24 cellular contexts compared by ENCODE assay signal in genomic region chr6:104699598-104700329, GRCh38.
"Had no signal": no experiment of that assay in that cellular context is flagged by ENCODE, and none has a peak within 500 bp of the region (broad histone marks: within the 10 kb centered on the region; RNA-seq: fewer than 3 reads in every experiment).

No MANE protein-coding gene starts in this region.

- ATAC-seq: activated CD4-positive, CD25-positive, alpha-beta regulatory T cell treated with anti-CD3 and anti-CD28 coated beads, Interleukin-2, amount 50 U/mL, for 24 hours; left cardiac atrium; natural killer cell; right lobe of liver had no signal

- H3K27me3 ChIP-seq: ascending aorta, cardiac muscle cell, colonic mucosa, neutrophil, right lobe of liver, tibial nerve had no signal

- H3K27ac ChIP-seq: ascending aorta, cardiac muscle cell, colonic mucosa, neutrophil, right lobe of liver, tibial nerve, VCaP had no signal

- H3K9me3 Mint-ChIP-seq: activated naive CD4-positive, alpha-beta T cell treated with anti-CD3 and anti-CD28 coated beads for 36 hours; natural killer cell had no signal

- H3K36me3 Mint-ChIP-seq: activated naive CD8-positive, alpha-beta T cell treated with anti-CD3 and anti-CD28 coated beads, Interleukin-2, amount 10 ng/mL, durations not matched to agents 7 days and 5 days; brain; natural killer cell had no signal

- H3K9me3 ChIP-seq: ascending aorta, colonic mucosa, neutrophil, right lobe of liver, tibial nerve had no signal

- H3K27ac Mint-ChIP-seq: activated naive CD4-positive, alpha-beta T cell treated with anti-CD3 and anti-CD28 coated beads for 36 hours; activated naive CD8-positive, alpha-beta T cell treated with anti-CD3 and anti-CD28 coated beads, Interleukin-2, amount 10 ng/mL, durations not matched to agents 7 days and 5 days; activated T-helper 1 cell treated with anti-CD3 and anti-CD28 coated beads, Interleukin-12 subunit alpha, Interleukin-12 subunit beta, Interleukin-2, Interleukin-4 antibody, amounts not matched to agents 30 ng/mL and 10 ng/mL and 1 ng/mL, durations not matched to agents 14 hours and 24 hours and 36 hours; natural killer cell had no signal

- H3K4me3 Mint-ChIP-seq: activated naive CD4-positive, alpha-beta T cell treated with anti-CD3 and anti-CD28 coated beads for 36 hours; activated naive CD8-positive, alpha-beta T cell treated with anti-CD3 and anti-CD28 coated beads, Interleukin-2, amount 10 ng/mL, durations not matched to agents 7 days and 5 days; activated T-helper 1 cell treated with anti-CD3 and anti-CD28 coated beads, Interleukin-12 subunit alpha, Interleukin-12 subunit beta, Interleukin-2, Interleukin-4 antibody, amounts not matched to agents 30 ng/mL and 10 ng/mL and 1 ng/mL, durations not matched to agents 14 hours and 24 hours and 36 hours; natural killer cell had no signal

- DNase-seq: activated CD4-positive, alpha-beta T cell treated with anti-CD3 and anti-CD28 coated beads for 48 hours; activated CD4-positive, alpha-beta T cell treated with anti-CD3 and anti-CD28 coated beads, Interleukin-2, amount 50 U/mL, for 48 hours; activated CD8-positive, alpha-beta memory T cell treated with anti-CD3 and anti-CD28 coated beads, Interleukin-2, amount 50 U/mL, for 4 hours; activated effector memory CD4-positive, alpha-beta T cell treated with anti-CD3 and anti-CD28 coated beads, Interleukin-2, amount 50 U/mL, for 16 hours; activated naive CD4-positive, alpha-beta T cell treated with anti-CD3 and anti-CD28 coated beads for 36 hours; activated naive CD8-positive, alpha-beta T cell treated with anti-CD3 and anti-CD28 coated beads, Interleukin-2, amount 10 ng/mL, durations not matched to agents 7 days and 5 days; activated T-cell treated with anti-CD3 and anti-CD28 coated beads, Interleukin-2, amount 50 U/mL, for 1 hour; cerebellar nuclear complex; colonic mucosa; effector CD8-positive, alpha-beta T cell; left cardiac atrium; natural killer cell; right lobe of liver; stimulated activated CD4-positive, alpha-beta T cell treated with anti-CD3 and anti-CD28 coated beads, Interleukin-2, amount 100 ng/mL, for 48 hours; stimulated activated naive CD4-positive, alpha-beta T cell treated with Interleukin-2 at 50 U/mL for 16 hours; T-helper 9 cell had no signal

- H3K4me3 ChIP-seq: ascending aorta, cardiac muscle cell, colonic mucosa, right lobe of liver, tibial nerve had no signal

- H3K4me1 ChIP-seq: ascending aorta, colonic mucosa, right lobe of liver, tibial nerve had no signal

- H3K36me3 ChIP-seq: ascending aorta, cardiac muscle cell, colonic mucosa, neutrophil, right lobe of liver, tibial nerve had no signal
